ENCODE assay signal across 8 cellular contexts in the genomic region with DNA sequence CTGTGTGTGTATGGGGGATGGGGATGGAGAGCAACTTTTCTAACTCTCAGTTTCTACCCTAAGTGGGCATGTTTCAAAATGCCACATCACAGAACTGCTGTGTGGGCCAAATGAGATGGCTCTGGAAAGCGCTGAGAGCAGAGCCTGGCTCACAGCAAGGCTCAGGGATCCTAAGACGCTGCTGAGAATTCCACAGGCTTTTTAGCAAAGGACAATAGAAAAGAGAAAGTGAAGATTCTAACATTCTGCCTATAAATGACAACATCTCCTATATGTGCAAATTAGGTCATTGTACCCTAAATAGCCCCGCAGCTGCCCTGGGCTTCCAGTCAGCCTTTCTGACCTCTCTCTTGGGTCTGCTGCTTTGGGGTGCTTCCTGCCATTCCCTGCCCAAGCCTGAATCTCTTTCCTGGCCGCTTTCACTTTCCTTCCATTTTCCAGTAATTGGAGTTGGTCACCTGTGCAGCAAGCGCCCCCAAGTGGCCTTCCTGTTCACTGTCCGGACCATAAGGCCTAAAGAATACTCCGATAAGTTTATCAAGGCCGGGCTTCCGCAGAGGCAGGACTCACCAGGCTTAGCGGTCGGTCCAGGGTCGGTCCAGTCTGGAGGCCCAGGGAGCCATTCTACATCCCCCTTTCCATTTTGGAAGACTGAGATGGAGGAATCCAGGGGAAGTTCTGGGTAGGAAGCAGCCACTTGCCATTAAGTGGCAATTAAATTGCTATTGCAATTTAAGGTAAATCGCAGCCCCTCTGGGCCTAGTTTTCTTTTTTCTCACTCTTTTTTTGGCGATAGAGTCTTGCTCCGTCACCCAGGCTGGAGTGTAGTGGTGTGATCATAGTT.
DNase-seq lines count a peak whose midpoint lies in the region; ATAC-seq, FAIRE-seq and TF ChIP-seq lines count a peak whose summit lies in the region.

No MANE protein-coding gene starts in this region.

- no peak for ATAC-seq in GM21786 (IDR thresholded peaks at IDR 0.05; ENCODE audit: unreplicated experiment)

- no peak for TF ChIP-seq POLR2A in H54 (IDR thresholded peaks at IDR 0.05; ENCODE audit: low read depth, low read length)

- TF ChIP-seq CTCF in AG09319 (IDR thresholded peaks at IDR 0.05; ENCODE audit: low read depth, low read length), result peak; percentile 91

- DNase-seq in AG09319 (ENCODE audit: extremely low read depth, low read depth) (peak; percentile 80), H54 (ENCODE audit: insufficient read length, low spot score) (peak; percentile 89), NCI-H345 (lab: John Stamatoyannopoulos, UW) (peak; percentile 88), cerebellar nuclear complex (lab: John Stamatoyannopoulos, UW) (peak; percentile 33 to 64), kidney tubule cell (ENCODE audit: low spot score) (peak; percentile 90)
- DNase-seq in activated CD4-positive, alpha-beta T cell treated with anti-CD3 and anti-CD28 coated beads for 1 hour, result peak; percentile 63
- DNase-seq in stimulated activated CD4-positive, alpha-beta T cell treated with anti-CD3 and anti-CD28 coated beads, Interleukin-15, amount 100 ng/mL, for 48 hours (ENCODE audit: low read depth in 2 of 2), result peak; percentile 55 to 61

- peak; percentile 73 for FAIRE-seq in H54 (lab: Jason Lieb, UNC)
